34 cellular contexts compared by ENCODE assay signal in genomic region chr9:137293094-137293481, GRCh38. TPM values are rescaled to one million over a fixed set of nuclear protein-coding genes. Genes with fewer than 3 reads are reported as not detected.
DNase-seq lines count a peak whose midpoint lies in the region; ATAC-seq and TF ChIP-seq lines count a peak whose summit lies in the region.
"Had no signal": no experiment of that assay in that cellular context is flagged by ENCODE, and none has a peak within 500 bp of the region (broad histone marks: within the 10 kb centered on the region; RNA-seq: fewer than 3 reads in every experiment).

No MANE protein-coding gene starts in this region.

- no peak overlapping the region for H3K4me3 ChIP-seq in body of pancreas
- H3K4me3 ChIP-seq in lower lobe of right lung: no peak overlapping the region
- no peak overlapping the region for H3K4me3 ChIP-seq in prostate gland
- H3K4me3 ChIP-seq in smooth muscle cell: no peak overlapping the region
- H3K4me3 ChIP-seq: esophagus muscularis mucosa, GM23338, heart right ventricle, PC-9, sigmoid colon had no signal

- H2AFZ ChIP-seq in H9 (ENCODE audit: low read length): no peak overlapping the region
- no peak overlapping the region for H2AFZ ChIP-seq in smooth muscle cell (ENCODE audit: low read depth)
- H2AFZ ChIP-seq: GM23338, parathyroid adenoma, PC-9 had no signal

- H3K4me2 ChIP-seq in H9 (ENCODE audit: insufficient read depth, insufficient read length, low read length) (no peak overlapping the region), smooth muscle cell (no peak overlapping the region)
- H3K4me2 ChIP-seq: GM23338, PC-9 had no signal

- H3K4me3 Mint-ChIP-seq in H9: peak overlapping the region in 1 of 2 experiments; percentile 41; a peak in 1 of 5 replicates
- H3K4me3 Mint-ChIP-seq: activated CD4-positive, alpha-beta T cell treated with anti-CD3 and anti-CD28 coated beads, Interleukin-2, amount 10 ng/mL, durations not matched to agents 7 days and 5 days; activated CD8-positive, alpha-beta memory T cell treated with anti-CD3 and anti-CD28 coated beads, Interleukin-2, amount 10 ng/mL, durations not matched to agents 7 days and 5 days; activated naive CD4-positive, alpha-beta T cell treated with anti-CD3 and anti-CD28 coated beads, Interleukin-2, amount 10 ng/mL, durations not matched to agents 7 days and 5 days; CD8-positive, alpha-beta T cell; GM23338; stimulated activated naive B cell treated with anti-CD40 and anti-IgM and Interleukin-4, amounts not matched to agents 10 μg/mL and 1 μg/mL and 100 μg/mL, for 72 hours had no signal

- peak; percentile 34 for DNase-seq in H9
- peak; percentile 57 to 76 (median 58) for DNase-seq in body of pancreas
- DNase-seq in lower lobe of right lung: no peak
- peak; percentile 63 for DNase-seq in prostate gland (ENCODE audit: low spot score)
- DNase-seq in SW480 (ENCODE audit: low spot score): no peak
- DNase-seq in hippocampal formation (lab: John Stamatoyannopoulos, UW): no peak
- no peak for DNase-seq in smooth muscle cell (lab: John Stamatoyannopoulos, UW; ENCODE audit: unreplicated experiment)
- DNase-seq in NCI-H146 treated with DMSO at 0.1 percent for 48 hours (lab: John Stamatoyannopoulos, UW; ENCODE audit: unreplicated experiment): no peak
- DNase-seq: activated CD4-positive, alpha-beta T cell treated with anti-CD3 and anti-CD28 coated beads, Interleukin-2, amount 10 ng/mL, durations not matched to agents 7 days and 5 days; activated CD8-positive, alpha-beta memory T cell treated with anti-CD3 and anti-CD28 coated beads, Interleukin-2, amount 10 ng/mL, durations not matched to agents 7 days and 5 days; activated naive CD4-positive, alpha-beta T cell treated with anti-CD3 and anti-CD28 coated beads, Interleukin-2, amount 10 ng/mL, durations not matched to agents 7 days and 5 days; CD8-positive, alpha-beta T cell; DMS153; effector memory CD8-positive, alpha-beta T cell; foreskin melanocyte; heart right ventricle; Karpas-422; natural killer cell; NCI-H1417 treated with DMSO at 0.1 percent for 48 hours; NCI-H2081 treated with DMSO at 0.1 percent for 48 hours; NCI-H446 treated with DMSO at 0.1 percent for 48 hours; PC-9; SHP77 treated with DMSO at 0.1 percent for 48 hours; sigmoid colon; stimulated activated CD4-positive, alpha-beta T cell treated with anti-CD3 and anti-CD28 coated beads, Interleukin-15, amount 100 ng/mL, for 24 hours; stimulated activated naive B cell treated with anti-CD40 and anti-IgM and Interleukin-4, amounts not matched to agents 10 μg/mL and 1 μg/mL and 100 μg/mL, for 72 hours; T-helper 9 cell; WERI-Rb-1 had no signal

- no peak overlapping the region for H3K9ac ChIP-seq in H9 (ENCODE audit: extremely low read depth, insufficient read length, low read length)
- H3K9ac ChIP-seq in smooth muscle cell (ENCODE audit: low read depth): no peak overlapping the region
- H3K9ac ChIP-seq: parathyroid adenoma had no signal

- TF ChIP-seq POLR2A in body of pancreas (IDR thresholded peaks at IDR 0.05): no peak
- TF ChIP-seq POLR2A in prostate gland (IDR thresholded peaks at IDR 0.05): no peak

- no peak overlapping the region for H4K5ac ChIP-seq in H9 (ENCODE audit: insufficient read length, low read depth, low read length)

- H3K9me3 Mint-ChIP-seq in H9: peaks cover 3 to 9% of the 10 kb centered on the region in 2 experiments
- H3K9me3 Mint-ChIP-seq: activated CD4-positive, alpha-beta T cell treated with anti-CD3 and anti-CD28 coated beads, Interleukin-2, amount 10 ng/mL, durations not matched to agents 7 days and 5 days; activated naive CD4-positive, alpha-beta T cell treated with anti-CD3 and anti-CD28 coated beads, Interleukin-2, amount 10 ng/mL, durations not matched to agents 7 days and 5 days; CD8-positive, alpha-beta T cell; effector memory CD8-positive, alpha-beta T cell; natural killer cell; stimulated activated naive B cell treated with anti-CD40 and anti-IgM and Interleukin-4, amounts not matched to agents 10 μg/mL and 1 μg/mL and 100 μg/mL, for 72 hours had no signal

- no peaks in the 10 kb centered on the region for H3F3A ChIP-seq in smooth muscle cell (ENCODE audit: low read depth)

- no peak overlapping the region for H3T11ph ChIP-seq in H9 (ENCODE audit: low read length)

- no peak overlapping the region for H3K4ac ChIP-seq in H9 (ENCODE audit: low read depth, low read length)

- H3K79me2 ChIP-seq in H9 (ENCODE audit: insufficient read depth, low read length): no peaks in the 10 kb centered on the region
- no peaks in the 10 kb centered on the region for H3K79me2 ChIP-seq in smooth muscle cell (ENCODE audit: low read depth)
- H3K79me2 ChIP-seq: parathyroid adenoma had no signal

- no peak overlapping the region for H2BK120ac ChIP-seq in H9 (ENCODE audit: low read depth, low read length, poor library complexity, severe bottlenecking)

- no peak overlapping the region for H4K91ac ChIP-seq in H9 (ENCODE audit: insufficient read length, low read depth, low read length)

- no peaks in the 10 kb centered on the region for H3K79me1 ChIP-seq in H9 (ENCODE audit: insufficient read depth, low read depth, low read length, poor library complexity, severe bottlenecking)

- H4K8ac ChIP-seq in H9 (replicated peaks; ENCODE audit: insufficient read length, low read depth, low read length): no peak overlapping the region

- no CpG with 5 or more reads among the region's 15 CpGs for whole genome bisulfite sequencing in H9 (ENCODE audit: extremely low coverage, insufficient read length, low lambda C conversion rate)
- 14 to 18% methylated on average over 9 to 15 of the region's 15 CpGs for WGBS in body of pancreas, 2 donors
- 38% methylated on average over 15 of the region's 15 CpGs for WGBS in prostate gland
- WGBS in smooth muscle cell (ENCODE audit: low lambda C conversion rate): 86% methylated on average over 15 of the region's 15 CpGs

- no peak overlapping the region for H2BK15ac ChIP-seq in H9 (ENCODE audit: low read depth, low read length)

- no peak overlapping the region for H2BK12ac ChIP-seq in H9 (ENCODE audit: insufficient read length, low read depth, low read length)

- peaks cover 37% of the 10 kb centered on the region for H3K27me3 Mint-ChIP-seq in H9 (ENCODE audit: low read depth)

- intact Hi-C loops in body of pancreas (cut with DNase I): no loop called here
- intact Hi-C loops in lower lobe of right lung (cut with DNase I): no loop called here
- intact Hi-C loops in prostate gland (cut with DNase I): loop anchor here (10.0 kb wide), 2 partner anchors 112 to 232 kb away; no protein-coding TSS in a partner anchor

- no peak overlapping the region for H2BK20ac ChIP-seq in H9 (ENCODE audit: low read depth, low read length, poor library complexity, severe bottlenecking)

- H4K20me1 ChIP-seq in H9 (ENCODE audit: control insufficient read depth, insufficient read depth, insufficient read length): no peaks in the 10 kb centered on the region
- H4K20me1 ChIP-seq in smooth muscle cell (ENCODE audit: low read depth): no peaks in the 10 kb centered on the region

- H3K56ac ChIP-seq in H9 (ENCODE audit: insufficient read length, low read depth, low read length): no peak overlapping the region

- H3K14ac ChIP-seq in H9 (ENCODE audit: insufficient read depth, low read length): no peak overlapping the region

- peaks cover 3% of the 10 kb centered on the region for H3K23me2 ChIP-seq in H9 (ENCODE audit: insufficient read length, low read depth, low read length, poor library complexity, severe bottlenecking)

- peak; percentile 19 for ATAC-seq in body of pancreas
- ATAC-seq in lower lobe of right lung: no peak
- ATAC-seq: activated CD8-positive, alpha-beta memory T cell treated with anti-CD3 and anti-CD28 coated beads, Interleukin-2, amount 10 ng/mL, durations not matched to agents 7 days and 5 days; CD8-positive, alpha-beta T cell; effector memory CD8-positive, alpha-beta T cell; GM23338; heart right ventricle; natural killer cell; stimulated activated naive B cell treated with anti-CD40 and anti-IgM and Interleukin-4, amounts not matched to agents 10 μg/mL and 1 μg/mL and 100 μg/mL, for 72 hours had no signal

- H3K36me3 Mint-ChIP-seq in H9 (ENCODE audit: insufficient read depth in 1 of 3, low read depth in 3 of 3): peaks cover 0 to 4% (median 3%) of the 10 kb centered on the region in 3 experiments; a peak in 3 of 7 replicates
- H3K36me3 Mint-ChIP-seq: activated CD8-positive, alpha-beta memory T cell treated with anti-CD3 and anti-CD28 coated beads, Interleukin-2, amount 10 ng/mL, durations not matched to agents 7 days and 5 days; activated naive CD4-positive, alpha-beta T cell treated with anti-CD3 and anti-CD28 coated beads, Interleukin-2, amount 10 ng/mL, durations not matched to agents 7 days and 5 days; CD8-positive, alpha-beta T cell; natural killer cell; stimulated activated naive B cell treated with anti-CD40 and anti-IgM and Interleukin-4, amounts not matched to agents 10 μg/mL and 1 μg/mL and 100 μg/mL, for 72 hours had no signal

- no peak overlapping the region for H3K27ac ChIP-seq in H9 (ENCODE audit: insufficient read length, low read depth, low read length)
- peak overlapping the region; percentile 84 to 95 (median 92) for H3K27ac ChIP-seq in body of pancreas
- peak overlapping the region; percentile 69 for H3K27ac ChIP-seq in lower lobe of right lung
- peak overlapping the region; percentile 72 to 94 for H3K27ac ChIP-seq in prostate gland
- no peak overlapping the region for H3K27ac ChIP-seq in smooth muscle cell (ENCODE audit: low read depth)
- H3K27ac ChIP-seq: breast epithelium, esophagus muscularis mucosa, heart right ventricle, parathyroid adenoma, PC-9, sigmoid colon, WERI-Rb-1 had no signal

- H3K27me3 ChIP-seq in H9 (ENCODE audit: insufficient read depth, low read length) (peaks cover 5% of the 10 kb centered on the region; the same call in 1 of the 2 replicates), body of pancreas (no peaks in the 10 kb centered on the region), lower lobe of right lung (ENCODE audit: low read depth) (peaks cover 30% of the 10 kb centered on the region), prostate gland (replicated peaks; ENCODE audit: insufficient read depth) (no peaks in the 10 kb centered on the region), smooth muscle cell (ENCODE audit: low read depth) (peaks cover 33% of the 10 kb centered on the region)
- H3K27me3 ChIP-seq: breast epithelium had no signal

- no peak overlapping the region for H3K23ac ChIP-seq in H9 (ENCODE audit: insufficient read length, low read depth, low read length)

- H3K4me1 ChIP-seq in H9 (ENCODE audit: insufficient read depth, low read length) (peaks cover 3% of the 10 kb centered on the region; the same call in 1 of the 2 replicates), body of pancreas (peaks cover 51% of the 10 kb centered on the region), lower lobe of right lung (peaks cover 22% of the 10 kb centered on the region), prostate gland (replicated peaks) (peaks cover 10% of the 10 kb centered on the region), smooth muscle cell (ENCODE audit: low read depth) (peaks cover 5% of the 10 kb centered on the region)
- H3K4me1 ChIP-seq: parathyroid adenoma had no signal

- TF ChIP-seq CTCF in H9 (conservative IDR thresholded peaks at IDR 0.05) (no peak), body of pancreas (IDR thresholded peaks at IDR 0.05) (no peak), lower lobe of right lung (IDR thresholded peaks at IDR 0.05) (no peak), prostate gland (IDR thresholded peaks at IDR 0.05) (no peak), smooth muscle cell (IDR thresholded peaks at IDR 0.05; ENCODE audit: borderline replicate concordance, insufficient read depth, poor library complexity, severe bottlenecking) (no peak)

- no peak overlapping the region for H3K27ac Mint-ChIP-seq in H9
- H3K27ac Mint-ChIP-seq: activated CD4-positive, alpha-beta T cell treated with anti-CD3 and anti-CD28 coated beads, Interleukin-2, amount 10 ng/mL, durations not matched to agents 7 days and 5 days; activated CD8-positive, alpha-beta memory T cell treated with anti-CD3 and anti-CD28 coated beads, Interleukin-2, amount 10 ng/mL, durations not matched to agents 7 days and 5 days; activated naive CD4-positive, alpha-beta T cell treated with anti-CD3 and anti-CD28 coated beads, Interleukin-2, amount 10 ng/mL, durations not matched to agents 7 days and 5 days; CD8-positive, alpha-beta T cell; effector memory CD8-positive, alpha-beta T cell; GM23338; natural killer cell; stimulated activated naive B cell treated with anti-CD40 and anti-IgM and Interleukin-4, amounts not matched to agents 10 μg/mL and 1 μg/mL and 100 μg/mL, for 72 hours had no signal

- H3K4me1 Mint-ChIP-seq in H9: peaks cover 14 to 22% of the 10 kb centered on the region in 2 experiments

- H3K36me3 ChIP-seq in body of pancreas (replicated peaks in 1 of 2; ENCODE audit: insufficient read depth in 1 of 2, low read depth in 2 of 2) (no peaks in the 10 kb centered on the region), lower lobe of right lung (no peaks in the 10 kb centered on the region), prostate gland (no peaks in the 10 kb centered on the region), smooth muscle cell (ENCODE audit: low read depth) (no peaks in the 10 kb centered on the region)
- H3K36me3 ChIP-seq: breast epithelium, esophagus muscularis mucosa, heart right ventricle, sigmoid colon, WERI-Rb-1 had no signal

- no peak overlapping the region for H2AK5ac ChIP-seq in H9 (ENCODE audit: insufficient read length, low read length)

- no peak overlapping the region for H2BK5ac ChIP-seq in H9 (ENCODE audit: insufficient read length, low read length)

- H3K18ac ChIP-seq in H9 (ENCODE audit: insufficient read length, low read depth, low read length): no peak overlapping the region

- H3K9me3 ChIP-seq in H9 (ENCODE audit: control insufficient read depth, low read depth, low read length) (no peaks in the 10 kb centered on the region), body of pancreas (no peaks in the 10 kb centered on the region), lower lobe of right lung (no peaks in the 10 kb centered on the region), prostate gland (no peaks in the 10 kb centered on the region), smooth muscle cell (replicated peaks; ENCODE audit: low read depth) (no peaks in the 10 kb centered on the region)
- H3K9me3 ChIP-seq: breast epithelium, sigmoid colon had no signal

RNA-seq across cellular contexts. Expression of gene NRARP, which starts 9.0 kb away (rescaled TPM):
- total RNA-seq in H9 (2021) (22.8 and 23.8 TPM in 2 replicates), body of pancreas (10 to 100 TPM; 18.4 to 24.4 TPM), lower lobe of right lung (6.5 TPM), prostate gland (10 to 100 TPM; 22.4 to 24.3 TPM), smooth muscle cell (2.0 and 3.7 TPM in 2 replicates)
- 1.7 and 3.0 TPM in 2 replicates for polyA plus RNA-seq in smooth muscle cell

RNA-seq across cellular contexts. Expression of gene TOR4A, which starts 15.6 kb away (rescaled TPM):
- total RNA-seq in H9 (2021) (5.9 and 6.2 TPM in 2 replicates), body of pancreas (10 to 100 TPM in 1 of 2 donors, 1 to 10 TPM in 1; 9.9 to 12.2 TPM), lower lobe of right lung (27.2 TPM), prostate gland (1 to 10 TPM; 1.6 to 7.3 TPM), smooth muscle cell (4.6 and 6.3 TPM in 2 replicates)
- polyA plus RNA-seq in smooth muscle cell: 5.5 and 10.7 TPM in 2 replicates

RNA-seq across cellular contexts. Expression of gene NELFB, which starts 38.0 kb away (rescaled TPM):
- total RNA-seq in H9 (2021) (71.4 and 71.7 TPM in 2 replicates), body of pancreas (10 to 100 TPM; 31.3 to 34.2 TPM), lower lobe of right lung (44.7 TPM), prostate gland (10 to 100 TPM; 44.9 to 82.1 TPM), smooth muscle cell (23.3 and 31.8 TPM in 2 replicates)
- polyA plus RNA-seq in smooth muscle cell: 60.9 and 66.6 TPM in 2 replicates

RNA-seq across cellular contexts. Expression of gene STPG3, which starts 42.0 kb away (rescaled TPM):
- total RNA-seq in H9 (2021): not detected in 2 replicates
- not detected for total RNA-seq in body of pancreas
- total RNA-seq in lower lobe of right lung: 0.38 TPM
- total RNA-seq in prostate gland: 1 to 10 TPM in 1 of 2 donors, not detected in 1; 4.2 TPM
- not detected in 2 replicates for total RNA-seq in smooth muscle cell
- polyA plus RNA-seq in smooth muscle cell: not detected in 2 replicates
- total RNA-seq: A673; activated CD4-positive, alpha-beta T cell treated with anti-CD3 and anti-CD28 coated beads, Interleukin-2, amount 10 ng/mL, durations not matched to agents 7 days and 5 days; activated CD8-positive, alpha-beta memory T cell treated with anti-CD3 and anti-CD28 coated beads, Interleukin-2, amount 10 ng/mL, durations not matched to agents 7 days and 5 days; breast epithelium; esophagus muscularis mucosa; GM23338; natural killer cell; sigmoid colon; temporal lobe had no signal
- polyA plus RNA-seq: GM23338, sigmoid colon had no signal

RNA-seq across cellular contexts. Expression of gene TUBB4B, which starts 52.0 kb away (rescaled TPM):
- total RNA-seq in H9 (2021) (378 and 386 TPM in 2 replicates), body of pancreas (100 to 1,000 TPM in 1 of 2 donors, 10 to 100 TPM in 1; 79.1 to 171 TPM), lower lobe of right lung (208 TPM), prostate gland (100 to 1,000 TPM; 279 to 484 TPM), smooth muscle cell (154 and 164 TPM in 2 replicates)
- 317 and 331 TPM in 2 replicates for polyA plus RNA-seq in smooth muscle cell

Comparison
In these comparisons a context has a peak if more than half of its experiments do, and no peak if none do; other contexts are left out.
1. DNase-seq: peak in H9 (single experiment), body of pancreas (4 of 4) and prostate gland (single experiment); none in lower lobe of right lung (single experiment), SW480 (single experiment), hippocampal formation (0 of 2), smooth muscle cell (single experiment) and NCI-H146 treated with DMSO at 0.1 percent for 48 hours (single experiment).
2. H3K27ac ChIP-seq: peak in body of pancreas (4 of 4), lower lobe of right lung (single experiment) and prostate gland (2 of 2); none in H9 (single experiment) and smooth muscle cell (single experiment).